1 cellular context compared by ENCODE assay signal in genomic region chr3:29239377-29239776, GRCh38.
TF ChIP-seq lines count a peak whose summit lies in the region.

No MANE protein-coding gene starts in this region.

TF ChIP-seq in IMR-90, 13 proteins besides CTCF, POLR2A, EP300 and RAD21:
- TF ChIP-seq USF2 (IDR thresholded peaks at IDR 0.05; ENCODE audit: low read depth, low read length) (no peak), SMC3 (IDR thresholded peaks at IDR 0.05; ENCODE audit: low read depth, low read length) (no peak), CEBPB (IDR thresholded peaks at IDR 0.05; ENCODE audit: low read depth, low read length) (no peak), RCOR1 (IDR thresholded peaks at IDR 0.05; ENCODE audit: insufficient replicate concordance, low read length) (no peak), ELK1 (IDR thresholded peaks at IDR 0.05; ENCODE audit: borderline replicate concordance, low read depth, low read length) (no peak), RFX5 (IDR thresholded peaks at IDR 0.05; ENCODE audit: low read depth, low read length) (no peak), MXI1 (IDR thresholded peaks at IDR 0.05; ENCODE audit: borderline replicate concordance, low read depth, low read length) (no peak)
